In genomic region chr10:112643600-112643999, GRCh38 we compare ENCODE assay signal across 21 cellular contexts.
DNase-seq lines count a peak whose midpoint lies in the region; ATAC-seq, FAIRE-seq and TF ChIP-seq lines count a peak whose summit lies in the region.
"Had no signal": no experiment of that assay in that cellular context is flagged by ENCODE, and none has a peak within 500 bp of the region (broad histone marks: within the 10 kb centered on the region; RNA-seq: fewer than 3 reads in every experiment).

No MANE protein-coding gene starts in this region.

- no peak overlapping the region for H3K4me3 Mint-ChIP-seq in WTC11
- H3K4me3 Mint-ChIP-seq: CD4-positive, alpha-beta memory T cell; GM23338; H9 had no signal

- H3K9me3 Mint-ChIP-seq in WTC11 = no peaks in the 10 kb centered on the region
- H3K9me3 Mint-ChIP-seq: CD4-positive, alpha-beta memory T cell; GM23338; H9 had no signal

- peak overlapping the region; percentile 54 for H3K27ac ChIP-seq in HepG2 (ENCODE audit: extremely low read length, insufficient read depth, low read length)
- no peak overlapping the region for H3K27ac ChIP-seq in right lobe of liver
- H3K27ac ChIP-seq in liver (ENCODE audit: low read depth in 1 of 2, low read length in 2 of 2) = no peak overlapping the region

- H3K4me1 Mint-ChIP-seq in WTC11 = peaks cover 8% of the 10 kb centered on the region

- no peaks in the 10 kb centered on the region for H3K36me3 Mint-ChIP-seq in WTC11

- no peak overlapping the region for H3K27ac Mint-ChIP-seq in WTC11
- H3K27ac Mint-ChIP-seq: CD4-positive, alpha-beta memory T cell; GM23338; H9 had no signal

- H2AFZ ChIP-seq in HepG2 (ENCODE audit: low read length) = no peak overlapping the region
- H2AFZ ChIP-seq: GM23338 had no signal

- H3K27me3 ChIP-seq in HepG2 (ENCODE audit: control insufficient read depth in 1 of 2, insufficient read depth in 2 of 2, low read length in 2 of 2) (no peaks in the 10 kb centered on the region), right lobe of liver (no peaks in the 10 kb centered on the region), bronchial epithelial cell (ENCODE audit: control insufficient read depth, insufficient read depth, low read length) (no peaks in the 10 kb centered on the region), liver (ENCODE audit: control insufficient read depth in 4 of 4, insufficient read depth in 4 of 4, low read length in 3 of 4) (no peaks in the 10 kb centered on the region)

- H3K36me3 ChIP-seq in HepG2 (replicated peaks in 1 of 2; ENCODE audit: control insufficient read depth in 1 of 2, insufficient read depth in 2 of 2, low read length in 2 of 2) (no peaks in the 10 kb centered on the region), right lobe of liver (no peaks in the 10 kb centered on the region), bronchial epithelial cell (ENCODE audit: control insufficient read depth, insufficient read depth, low read length) (no peaks in the 10 kb centered on the region), liver (ENCODE audit: control insufficient read depth in 4 of 4, insufficient read depth in 3 of 4, low read depth in 1 of 4, low read length in 3 of 4) (no peaks in the 10 kb centered on the region)

- intact Hi-C loops in HepG2 (cut with micrococcal nuclease; ENCODE audit: unreplicated experiment) (no loop called here), right lobe of liver (cut with DNase I) (no loop called here)

- in situ Hi-C loops in HepG2 (cut with HindIII; ENCODE audit: extremely low pct_ligation_motif_present, low pct_unique_long_range_greater_than_20kb) = no loop called here

- no peaks in the 10 kb centered on the region for H3K79me2 ChIP-seq in HepG2 (ENCODE audit: insufficient read depth, low read length)

- BruUV-seq in HepG2 (replicated peaks; lab: Mats Ljungman, UMichigan) = no TSS peak

- POLR2A ChIA-PET in HepG2 (lab: Yijun Ruan, JAX) = interaction anchor here (1.0 to 1.5 kb wide), 2 partner anchors 12 to 96 kb away, joined by 3 to 5 read pairs; no protein-coding TSS in a partner anchor
- POLR2A ChIA-PET in WTC11 (lab: Charles Lee) = no interaction called here

- peak overlapping the region; percentile 52 for H3K4me2 ChIP-seq in HepG2 (ENCODE audit: low read depth, low read length)
- H3K4me2 ChIP-seq: GM23338 had no signal

- TF ChIP-seq RAD21 in HepG2 (CRISPR knock-in tag; IDR thresholded peaks at IDR 0.05) (no peak), liver (IDR thresholded peaks at IDR 0.05) (no peak)

- TF ChIP-seq CTCF in HepG2 (CRISPR knock-in tag; IDR thresholded peaks at IDR 0.05) (no peak), right lobe of liver (IDR thresholded peaks at IDR 0.05) (no peak), WTC11 (IDR thresholded peaks at IDR 0.05) (no peak), bronchial epithelial cell (IDR thresholded peaks at IDR 0.05; ENCODE audit: insufficient read depth, low read length, severe bottlenecking) (no peak), liver (IDR thresholded peaks at IDR 0.05; ENCODE audit: low read depth, low read length, missing input control) (no peak)

- CTCF ChIA-PET in HepG2 (lab: Yijun Ruan, JAX; ENCODE audit: low intra/inter-chr PET ratio, low total read pairs) = no interaction called here
- CTCF ChIA-PET in WTC11 (lab: Charles Lee) = no interaction called here

- DNase-seq in HepG2 (ENCODE audit: low spot score) = peak; percentile 81
- DNase-seq in right lobe of liver = no peak
- DNase-seq in WTC11 (ENCODE audit: low spot score) = no peak
- DNase-seq in bronchial epithelial cell (ENCODE audit: low read depth) = peak; percentile 60
- no peak for DNase-seq in stimulated activated CD4-positive, alpha-beta T cell treated with anti-CD3 and anti-CD28 coated beads, Interleukin-4, amount 100 ng/mL, for 24 hours
- DNase-seq: 8988T; C1 segment of cervical spinal cord; Calu3; CD4-positive, alpha-beta memory T cell; COR-L47; DMS53; DMS79 treated with DMSO at 0.1 percent for 48 hours; GF-D8; H9 had no signal

- WGBS in HepG2 (ENCODE audit: low lambda C conversion rate) = 13% methylated on average over 5 of the region's 5 CpGs
- WGBS in right lobe of liver (ENCODE audit: insufficient coverage, low coverage, low lambda C conversion rate, missing lambda C conversion rate) = 69% methylated on average over 5 of the region's 5 CpGs
- 73% methylated on average over 5 of the region's 5 CpGs for WGBS in liver

- ATAC-seq in HepG2 = peak; percentile 59
- no peak for ATAC-seq in right lobe of liver
- ATAC-seq in WTC11 = no peak
- no peak for ATAC-seq in GM21526 (IDR thresholded peaks at IDR 0.05; ENCODE audit: low FRiP score, unreplicated experiment)
- ATAC-seq in GM19463 (IDR thresholded peaks at IDR 0.05; ENCODE audit: unreplicated experiment) = no peak
- ATAC-seq: GM23338, HCT116 had no signal

- no peaks in the 10 kb centered on the region for H4K20me1 ChIP-seq in HepG2 (ENCODE audit: insufficient read depth, low read length)

- H3K9ac ChIP-seq in HepG2 (ENCODE audit: insufficient read depth, low read depth, low read length) (no peak overlapping the region), liver (ENCODE audit: low read depth in 1 of 2, low read length in 2 of 2) (no peak overlapping the region)

- H3K27me3 Mint-ChIP-seq in WTC11 (ENCODE audit: low read depth) = no peaks in the 10 kb centered on the region
- H3K27me3 Mint-ChIP-seq: CD4-positive, alpha-beta memory T cell had no signal

- peak in 1 of 2 experiments; percentile 94; a peak in 2 of 4 replicates for TF ChIP-seq EP300 in HepG2 (IDR thresholded peaks at IDR 0.05; ENCODE audit: low read depth in 2 of 2, low read length in 2 of 2)
- peak; percentile 69; the same call in 1 of the 2 replicates for TF ChIP-seq EP300 in HepG2 (CRISPR knock-in tag; IDR thresholded peaks at IDR 0.05; ENCODE audit: borderline replicate concordance)

- H3K9me3 ChIP-seq in HepG2 (ENCODE audit: low read length) (no peaks in the 10 kb centered on the region), right lobe of liver (no peaks in the 10 kb centered on the region), liver (ENCODE audit: control insufficient read depth in 4 of 4, low read length in 3 of 4) (no peaks in the 10 kb centered on the region)

- peaks cover 23% of the 10 kb centered on the region for H3K4me1 ChIP-seq in HepG2 (ENCODE audit: insufficient read depth, low read length)
- H3K4me1 ChIP-seq in right lobe of liver = no peaks in the 10 kb centered on the region
- H3K4me1 ChIP-seq in liver (ENCODE audit: control insufficient read depth in 4 of 4, insufficient read depth in 4 of 4, low read length in 3 of 4) = no peaks in the 10 kb centered on the region

- H3K4me3 ChIP-seq in HepG2 (replicated peaks in 1 of 3; ENCODE audit: insufficient read depth in 1 of 3, low read depth in 2 of 3, low read length in 3 of 3) (no peak overlapping the region), right lobe of liver (no peak overlapping the region), bronchial epithelial cell (ENCODE audit: low read depth, low read length) (no peak overlapping the region), liver (ENCODE audit: low read depth in 1 of 3, low read length in 3 of 3) (no peak overlapping the region)
- H3K4me3 ChIP-seq: GM23338 had no signal

- FAIRE-seq in HepG2 (lab: Jason Lieb, UNC) = no peak
- no peak for FAIRE-seq in bronchial epithelial cell (lab: Jason Lieb, UNC)
- FAIRE-seq: GM12891, GM18507 had no signal

- no peak for TF ChIP-seq POLR2A in HepG2 (IDR thresholded peaks at IDR 0.05; ENCODE audit: insufficient read depth in 1 of 2, low read depth in 2 of 2, low read length in 2 of 2)
- no peak for TF ChIP-seq POLR2A in right lobe of liver (IDR thresholded peaks at IDR 0.05)

TF ChIP-seq in HepG2, 621 proteins besides CTCF, POLR2A, EP300 and RAD21 (continues in another document):
- TF ChIP-seq KMT2B (CRISPR knock-in tag; IDR thresholded peaks at IDR 0.05) (peak; percentile 48; the same call in 1 of the 2 replicates), NCOR1 (IDR thresholded peaks at IDR 0.05; ENCODE audit: borderline replicate concordance, low read length) (peak; percentile 82; the same call in 1 of the 2 replicates)
- TF ChIP-seq, protein P1, sequence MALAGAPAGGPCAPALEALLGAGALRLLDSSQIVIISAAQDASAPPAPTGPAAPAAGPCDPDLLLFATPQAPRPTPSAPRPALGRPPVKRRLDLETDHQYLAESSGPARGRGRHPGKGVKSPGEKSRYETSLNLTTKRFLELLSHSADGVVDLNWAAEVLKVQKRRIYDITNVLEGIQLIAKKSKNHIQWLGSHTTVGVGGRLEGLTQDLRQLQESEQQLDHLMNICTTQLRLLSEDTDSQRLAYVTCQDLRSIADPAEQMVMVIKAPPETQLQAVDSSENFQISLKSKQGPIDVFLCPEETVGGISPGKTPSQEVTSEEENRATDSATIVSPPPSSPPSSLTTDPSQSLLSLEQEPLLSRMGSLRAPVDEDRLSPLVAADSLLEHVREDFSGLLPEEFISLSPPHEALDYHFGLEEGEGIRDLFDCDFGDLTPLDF (CRISPR knock-in tag; IDR thresholded peaks at IDR 0.05) = no peak

TF ChIP-seq in liver, 16 proteins besides CTCF, POLR2A, EP300 and RAD21:
- peak; percentile 65 for TF ChIP-seq FOXA1 (IDR thresholded peaks at IDR 0.05)
- no peak for TF ChIP-seq NR2F2 (IDR thresholded peaks at IDR 0.05)
- TF ChIP-seq FOXA2 (IDR thresholded peaks at IDR 0.05) = peak; percentile 63
- peak; percentile 67 for TF ChIP-seq YY1 (IDR thresholded peaks at IDR 0.05)

Comparison
In these comparisons a context has a peak if more than half of its experiments do, and no peak if none do; other contexts are left out.
1. DNase-seq: peak in HepG2 (single experiment) and bronchial epithelial cell (single experiment); none in right lobe of liver (0 of 3), WTC11 (single experiment) and stimulated activated CD4-positive, alpha-beta T cell treated with anti-CD3 and anti-CD28 coated beads, Interleukin-4, amount 100 ng/mL, for 24 hours (single experiment).
2. Of the 50 proteins assayed by ChIP-seq in both HepG2 and WTC11: peak only in HepG2: ATF1, ATF2, ATF3, FOXJ3, FOXK1, FOXP1 and 10 more; only in WTC11: GABPB1; in both: none; in neither: 31; mixed calls (peak in some experiments, not most) for 2.